ENCODE assay signal across 11 cellular contexts in the genomic region with DNA sequence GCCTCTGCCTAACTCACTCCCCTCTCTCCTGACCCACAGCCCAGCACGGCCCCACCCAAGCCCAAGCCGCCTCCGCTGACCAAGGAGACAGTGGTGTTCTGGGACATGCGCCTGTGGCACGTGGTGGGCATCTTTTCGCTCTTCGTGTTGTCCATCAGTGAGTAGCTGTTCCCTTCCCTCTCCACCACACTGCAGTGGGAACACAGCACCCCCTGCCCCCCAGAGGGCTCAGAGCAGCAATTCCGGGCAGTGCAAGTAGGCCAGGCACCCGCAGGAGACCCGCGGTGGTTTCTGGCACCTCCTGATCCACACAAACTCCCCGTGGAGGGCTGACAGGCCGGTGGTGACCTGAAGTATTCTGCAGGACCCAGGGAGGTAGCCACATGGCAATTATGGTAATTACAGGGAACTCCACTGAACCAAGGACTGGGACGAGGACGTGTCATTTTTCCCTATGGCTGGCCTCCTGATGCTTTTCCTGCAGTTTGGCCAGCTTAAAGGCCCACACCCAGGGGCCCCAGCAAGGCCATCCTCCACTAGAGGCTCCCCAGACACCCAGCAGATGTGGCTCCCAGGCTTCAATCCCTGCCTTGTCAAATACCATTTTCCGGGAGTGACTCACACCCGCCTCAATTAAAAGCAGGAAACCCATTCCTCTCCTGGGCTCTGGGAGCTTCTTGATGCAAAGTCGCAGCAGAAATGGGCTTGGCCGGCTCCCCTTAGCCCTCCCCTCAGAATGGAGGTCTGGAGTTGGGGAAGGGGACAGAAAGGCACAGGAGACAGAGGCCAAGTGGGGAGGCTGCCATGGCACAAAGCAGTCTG. TPM values are rescaled to one million over a fixed set of nuclear protein-coding genes. Genes with fewer than 3 reads are reported as not detected.
DNase-seq lines count a peak whose midpoint lies in the region; ATAC-seq and TF ChIP-seq lines count a peak whose summit lies in the region.
"Had no signal": no experiment of that assay in that cellular context is flagged by ENCODE, and none has a peak within 500 bp of the region (broad histone marks: within the 10 kb centered on the region; RNA-seq: fewer than 3 reads in every experiment).

No MANE protein-coding gene starts in this region.

- peaks cover 0 to 21% (median 8%) of the 10 kb centered on the region in 7 donors for H3K27me3 ChIP-seq in spleen (replicated peaks in 1 of 7)

- no peaks in the 10 kb centered on the region for H3K27me3 Mint-ChIP-seq in activated naive CD4-positive, alpha-beta T cell treated with anti-CD3 and anti-CD28 coated beads for 36 hours (ENCODE audit: low read depth)

- DNase-seq in activated naive CD4-positive, alpha-beta T cell treated with anti-CD3 and anti-CD28 coated beads, Interleukin-2, amount 50 U/mL, for 16 hours, result peak; percentile 5
- no peak for DNase-seq in activated naive CD4-positive, alpha-beta T cell treated with anti-CD3 and anti-CD28 coated beads for 36 hours
- DNase-seq in NCI-H2227 (lab: John Stamatoyannopoulos, UW; ENCODE audit: unreplicated experiment), result peak; percentile 49
- peak; percentile 51 for DNase-seq in fibroblast of villous mesenchyme (ENCODE audit: low read depth)
- peak; percentile 59 for DNase-seq in spleen
- no peak for DNase-seq in SK-N-DZ (ENCODE audit: low spot score)

- 65 to 86% (median 81%) methylated on average over 10 to 19 of the region's 19 CpGs for WGBS in spleen, 5 donors

- H3K36me3 Mint-ChIP-seq in activated naive CD4-positive, alpha-beta T cell treated with anti-CD3 and anti-CD28 coated beads for 36 hours (ENCODE audit: low read depth), result no peaks in the 10 kb centered on the region
- H3K36me3 Mint-ChIP-seq: CD8-positive, alpha-beta memory T cell had no signal

- no peaks in the 10 kb centered on the region for H3K36me3 ChIP-seq in spleen

- H3K4me1 Mint-ChIP-seq in activated naive CD4-positive, alpha-beta T cell treated with anti-CD3 and anti-CD28 coated beads for 36 hours (ENCODE audit: low read depth), result peaks cover 7% of the 10 kb centered on the region

- no peaks in the 10 kb centered on the region for H3K9me3 ChIP-seq in spleen

- no peak for TF ChIP-seq POLR2A in spleen (IDR thresholded peaks at IDR 0.05)

- no peaks in the 10 kb centered on the region for H3K9me3 Mint-ChIP-seq in activated naive CD4-positive, alpha-beta T cell treated with anti-CD3 and anti-CD28 coated beads for 36 hours
- H3K9me3 Mint-ChIP-seq: CD8-positive, alpha-beta memory T cell; stimulated activated naive CD8-positive, alpha-beta T cell treated with anti-CD3 and anti-CD28 coated beads, Interleukin-15, Interleukin-2, amounts not matched to agents 100 ng/mL and 50 ng/mL, for 24 hours had no signal

- no peak overlapping the region for H3K27ac Mint-ChIP-seq in activated naive CD4-positive, alpha-beta T cell treated with anti-CD3 and anti-CD28 coated beads for 36 hours
- H3K27ac Mint-ChIP-seq: stimulated activated naive CD8-positive, alpha-beta T cell treated with anti-CD3 and anti-CD28 coated beads, Interleukin-15, Interleukin-2, amounts not matched to agents 100 ng/mL and 50 ng/mL, for 24 hours had no signal

- peaks cover 2 to 24% (median 13%) of the 10 kb centered on the region in 6 donors for H3K4me1 ChIP-seq in spleen

- no peak overlapping the region for H3K4me3 Mint-ChIP-seq in activated naive CD4-positive, alpha-beta T cell treated with anti-CD3 and anti-CD28 coated beads for 36 hours
- H3K4me3 Mint-ChIP-seq: CD8-positive, alpha-beta memory T cell; stimulated activated naive CD8-positive, alpha-beta T cell treated with anti-CD3 and anti-CD28 coated beads, Interleukin-15, Interleukin-2, amounts not matched to agents 100 ng/mL and 50 ng/mL, for 24 hours had no signal

- ATAC-seq in GM19463 (IDR thresholded peaks at IDR 0.05; ENCODE audit: unreplicated experiment), result no peak
- ATAC-seq in GM19452 (IDR thresholded peaks at IDR 0.05; ENCODE audit: unreplicated experiment), result no peak

- intact Hi-C loops in activated naive CD4-positive, alpha-beta T cell treated with anti-CD3 and anti-CD28 coated beads for 36 hours (cut with micrococcal nuclease), result loop anchor here (1.0 to 5.0 kb wide), 4 partner anchors 189 to 618 kb away; no protein-coding TSS in a partner anchor
- intact Hi-C loops in spleen (cut with DNase I; ENCODE audit: low total_unique reads), result loop anchor here (5.0 kb wide), 1 partner anchor 191 kb away; no protein-coding TSS in a partner anchor

- H3K27ac ChIP-seq in spleen, result no peak overlapping the region

- CTCF ChIA-PET in activated naive CD4-positive, alpha-beta T cell treated with anti-CD3 and anti-CD28 coated beads for 36 hours (lab: Charles Lee), result interaction anchor here (1.1 to 2.1 kb wide), 8 partner anchors 9 to 208 kb away, joined by 3 to 8 read pairs (median 5); a partner anchor contains a TSS

- TF ChIP-seq CTCF in fibroblast of villous mesenchyme (IDR thresholded peaks at IDR 0.05; ENCODE audit: insufficient read depth, low read depth, low read length) (no peak), spleen (IDR thresholded peaks at IDR 0.05 in 8 of 11, conservative IDR thresholded peaks at IDR 0.05 in 3 of 11) (no peak)

- H3K4me3 ChIP-seq in fibroblast of villous mesenchyme (ENCODE audit: low read depth, low read length) (no peak overlapping the region), spleen (no peak overlapping the region)
- H3K4me3 ChIP-seq: skin epidermis had no signal

RNA-seq across cellular contexts. Expression of a gene that starts 4.8 kb away (rescaled TPM):
- total RNA-seq in activated naive CD4-positive, alpha-beta T cell treated with anti-CD3 and anti-CD28 coated beads for 36 hours, result 1 to 10 TPM; 1.2 to 1.5 TPM
- under 0.01 TPM in 1 of 2 replicates, not detected in the other for total RNA-seq in fibroblast of villous mesenchyme
- total RNA-seq in spleen, result 1 to 10 TPM in 2 of 7 donors, under 1 TPM in 3, not detected in 2; 0.23 to 1.6 (median 0.74) TPM
- under 1 TPM; 0.48 to 0.77 (median 0.61) TPM for polyA plus RNA-seq in spleen
- polyA plus RNA-seq in SK-N-DZ (2014; cell fraction: cytosol; rRNA removed), result not detected in 2 replicates
- polyA plus RNA-seq in SK-N-DZ (2014; cell fraction: nucleus; rRNA removed), result not detected in 2 replicates

RNA-seq across cellular contexts. Expression of a gene that starts 11.7 kb away (rescaled TPM):
- not detected for total RNA-seq in activated naive CD4-positive, alpha-beta T cell treated with anti-CD3 and anti-CD28 coated beads for 36 hours
- total RNA-seq in fibroblast of villous mesenchyme, result not detected in 2 replicates
- under 1 TPM in 2 of 7 donors, not detected in 5; 0.14 to 0.34 TPM for total RNA-seq in spleen
- polyA plus RNA-seq in spleen, result not detected
- not detected in 2 replicates for polyA plus RNA-seq in SK-N-DZ (2014; cell fraction: cytosol; rRNA removed)
- polyA plus RNA-seq in SK-N-DZ (2014; cell fraction: nucleus; rRNA removed), result 1.3 and 2.8 TPM in 2 replicates
- total RNA-seq: CD8-positive, alpha-beta memory T cell had no signal

RNA-seq across cellular contexts. Expression of a gene that starts 12.5 kb away (rescaled TPM):
- total RNA-seq in activated naive CD4-positive, alpha-beta T cell treated with anti-CD3 and anti-CD28 coated beads for 36 hours, result 1 to 10 TPM; 5.1 TPM
- 2.6 and 6.0 TPM in 2 replicates for total RNA-seq in fibroblast of villous mesenchyme
- 10 to 100 TPM; 16.3 to 45.7 (median 29.8) TPM for total RNA-seq in spleen
- 10 to 100 TPM in 2 of 3 donors, 1 to 10 TPM in 1; 7.9 to 61.2 (median 34.9) TPM for polyA plus RNA-seq in spleen
- 2.3 and 5.6 TPM in 2 replicates for polyA plus RNA-seq in SK-N-DZ (2014; cell fraction: cytosol; rRNA removed)
- 12.3 and 14.3 TPM in 2 replicates for polyA plus RNA-seq in SK-N-DZ (2014; cell fraction: nucleus; rRNA removed)

Comparison
In these comparisons a context has a peak if more than half of its experiments do, and no peak if none do; other contexts are left out.
1. DNase-seq: peak in activated naive CD4-positive, alpha-beta T cell treated with anti-CD3 and anti-CD28 coated beads, Interleukin-2, amount 50 U/mL, for 16 hours (single experiment), NCI-H2227 (single experiment), fibroblast of villous mesenchyme (single experiment) and spleen (single experiment); none in activated naive CD4-positive, alpha-beta T cell treated with anti-CD3 and anti-CD28 coated beads for 36 hours (single experiment) and SK-N-DZ (single experiment).